In the genomic region with DNA sequence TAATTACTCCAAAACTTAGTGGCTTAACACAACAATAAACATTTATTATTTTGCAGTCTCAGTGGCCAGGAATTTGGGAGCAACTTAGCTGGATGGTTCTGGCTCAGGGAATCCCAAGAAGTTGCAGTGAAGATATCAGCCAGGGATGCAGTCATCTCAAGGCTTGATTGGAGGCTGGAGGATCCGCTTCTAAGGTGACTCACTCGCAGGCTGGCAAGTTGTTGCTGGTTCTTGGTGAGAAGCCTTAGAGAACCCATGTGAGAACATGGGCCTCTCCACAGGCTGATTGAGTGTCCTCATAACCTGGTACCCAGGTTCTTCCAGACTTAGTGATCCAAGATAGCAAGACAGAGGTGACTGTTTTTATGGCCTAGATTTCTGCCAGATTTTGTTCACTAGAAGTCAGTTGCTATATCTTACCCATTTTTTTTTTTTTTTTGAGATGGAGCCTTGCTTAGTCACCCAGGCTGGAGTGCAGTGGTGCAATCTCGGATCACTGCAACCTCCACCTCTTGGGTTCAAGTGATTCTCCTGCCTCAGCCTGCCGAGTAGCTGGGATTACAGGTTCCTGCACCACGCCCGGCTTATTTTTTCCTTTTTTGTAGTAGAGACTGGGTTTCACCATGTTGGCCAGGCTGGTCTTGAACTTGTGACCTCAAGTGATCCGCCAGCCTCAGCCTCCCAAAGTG, we compare ENCODE assay signal across 25 cellular contexts. TPM values are rescaled to one million over a fixed set of nuclear protein-coding genes. Genes with fewer than 3 reads are reported as not detected.
DNase-seq lines count a peak whose midpoint lies in the region; ATAC-seq and TF ChIP-seq lines count a peak whose summit lies in the region.
"Had no signal": no experiment of that assay in that cellular context is flagged by ENCODE, and none has a peak within 500 bp of the region (broad histone marks: within the 10 kb centered on the region; RNA-seq: fewer than 3 reads in every experiment).

No MANE protein-coding gene starts in this region.

- H2AK5ac ChIP-seq in H9 (ENCODE audit: insufficient read length, low read length), result no peak overlapping the region

- H3K27ac ChIP-seq in adrenal gland (no peak overlapping the region), H9 (ENCODE audit: insufficient read length, low read depth, low read length) (no peak overlapping the region), esophagus squamous epithelium (no peak overlapping the region)
- H3K27ac ChIP-seq: gastrocnemius medialis, psoas muscle had no signal

- H3K36me3 Mint-ChIP-seq in H9 (ENCODE audit: insufficient read depth in 1 of 3, low read depth in 3 of 3), result peaks cover 4 to 27% (median 12%) of the 10 kb centered on the region in 3 experiments; a peak in 5 of 7 replicates

- no peaks in the 10 kb centered on the region for H3K79me1 ChIP-seq in H9 (ENCODE audit: insufficient read depth, low read depth, low read length, poor library complexity, severe bottlenecking)

- H3K9me3 ChIP-seq in adrenal gland (replicated peaks in 1 of 3) (no peaks in the 10 kb centered on the region), H9 (ENCODE audit: control insufficient read depth, low read depth, low read length) (no peaks in the 10 kb centered on the region), esophagus squamous epithelium (no peaks in the 10 kb centered on the region)
- H3K9me3 ChIP-seq: gastrocnemius medialis, psoas muscle had no signal

- H3K4ac ChIP-seq in H9 (ENCODE audit: low read depth, low read length), result no peak overlapping the region

- no peak overlapping the region for H3K4me2 ChIP-seq in H9 (ENCODE audit: insufficient read depth, insufficient read length, low read length)

- H2BK12ac ChIP-seq in H9 (ENCODE audit: insufficient read length, low read depth, low read length), result no peak overlapping the region

- H3K27me3 ChIP-seq in adrenal gland, result no peaks in the 10 kb centered on the region
- H3K27me3 ChIP-seq in H9 (ENCODE audit: insufficient read depth, low read length), result no peaks in the 10 kb centered on the region
- no peaks in the 10 kb centered on the region for H3K27me3 ChIP-seq in esophagus squamous epithelium
- H3K27me3 ChIP-seq: gastrocnemius medialis had no signal

- H3K27me3 Mint-ChIP-seq in H9 (ENCODE audit: low read depth), result no peaks in the 10 kb centered on the region
- H3K27me3 Mint-ChIP-seq: brain; CD4-positive, CD25-positive, alpha-beta regulatory T cell; natural killer cell treated with Interleukin-12 subunit alpha and Interleukin-12 subunit beta and Interleukin-15 and Interleukin-18, amount 100 ng/mL, for 72 hours had no signal

- no peak overlapping the region for H3K23ac ChIP-seq in H9 (ENCODE audit: insufficient read length, low read depth, low read length)

- 83 to 90% (median 86%) methylated on average over 7 of the region's 7 CpGs for WGBS in adrenal gland, 4 donors
- WGBS in H9 (ENCODE audit: extremely low coverage, insufficient read length, low lambda C conversion rate), result no CpG with 5 or more reads among the region's 7 CpGs
- 55 to 59% methylated on average over 7 of the region's 7 CpGs for WGBS in esophagus squamous epithelium, 2 donors

- H3K14ac ChIP-seq in H9 (ENCODE audit: insufficient read depth, low read length), result no peak overlapping the region

- H3K23me2 ChIP-seq in H9 (ENCODE audit: insufficient read length, low read depth, low read length, poor library complexity, severe bottlenecking), result no peaks in the 10 kb centered on the region

- H3K56ac ChIP-seq in H9 (ENCODE audit: insufficient read length, low read depth, low read length), result no peak overlapping the region

- H3K36me3 ChIP-seq in adrenal gland (replicated peaks in 1 of 2), result peaks cover 0 to 8% of the 10 kb centered on the region in 2 donors
- H3K36me3 ChIP-seq in esophagus squamous epithelium, result peaks cover 0 to 47% (median 0%) of the 10 kb centered on the region in 3 donors

- H2AFZ ChIP-seq in H9 (ENCODE audit: low read length), result no peak overlapping the region

- TF ChIP-seq CTCF in adrenal gland (IDR thresholded peaks at IDR 0.05), result no peak
- TF ChIP-seq CTCF in fibroblast of pulmonary artery (IDR thresholded peaks at IDR 0.05; ENCODE audit: low read length, missing control alignments), result no peak
- TF ChIP-seq CTCF in H9 (conservative IDR thresholded peaks at IDR 0.05), result no peak
- TF ChIP-seq CTCF in esophagus squamous epithelium (IDR thresholded peaks at IDR 0.05), result no peak

- H4K91ac ChIP-seq in H9 (ENCODE audit: insufficient read length, low read depth, low read length), result no peak overlapping the region

- H3K4me1 ChIP-seq in adrenal gland (replicated peaks in 1 of 2) (peaks cover 0 to 22% of the 10 kb centered on the region in 2 donors), H9 (ENCODE audit: insufficient read depth, low read length) (no peaks in the 10 kb centered on the region), esophagus squamous epithelium (peaks cover 0 to 23% (median 0%) of the 10 kb centered on the region in 3 donors)

- ATAC-seq in GM21423 (IDR thresholded peaks at IDR 0.05; ENCODE audit: unreplicated experiment), result no peak
- ATAC-seq: activated CD4-positive, CD25-positive, alpha-beta regulatory T cell treated with anti-CD3 and anti-CD28 coated beads, Interleukin-2, amount 50 U/mL, for 24 hours; gastrocnemius medialis; natural killer cell treated with Interleukin-12 subunit alpha and Interleukin-12 subunit beta and Interleukin-15 and Interleukin-18, amount 100 ng/mL, for 72 hours; psoas muscle had no signal

- no peak overlapping the region for H3T11ph ChIP-seq in H9 (ENCODE audit: low read length)

- no peak overlapping the region for H3K9ac ChIP-seq in H9 (ENCODE audit: extremely low read depth, insufficient read length, low read length)

- H3K27ac Mint-ChIP-seq in H9, result no peak overlapping the region
- H3K27ac Mint-ChIP-seq: natural killer cell treated with Interleukin-12 subunit alpha and Interleukin-12 subunit beta and Interleukin-15 and Interleukin-18, amount 100 ng/mL, for 72 hours; T-helper 2 cell treated with Interferon-gamma antibody and Interleukin-4, amounts not matched to agents 5 μg/mL and 100 μg/mL, for 36 hours had no signal

- DNase-seq in A172 (ENCODE audit: low spot score) (peak; percentile 11), HS-27A (ENCODE audit: low read depth) (peak; percentile 20), adrenal gland (peak in 5 of 7 donors; percentile 30 to 59 (median 49)), fibroblast of pulmonary artery (ENCODE audit: low read depth) (peak; percentile 53), H9 (no peak), esophagus squamous epithelium (lab: John Stamatoyannopoulos, UW) (no peak)
- DNase-seq in activated naive CD4-positive, alpha-beta T cell (lab: John Stamatoyannopoulos, UW), result no peak
- DNase-seq: 8988T; activated gamma-delta T cell treated with Interleukin-2 at 50 U/mL for 16 hours; CD4-positive, CD25-positive, alpha-beta regulatory T cell; DMS79; gastrocnemius medialis; Karpas-422; NCI-H1436 treated with DMSO at 0.1 percent for 48 hours; NCI-H2227 treated with DMSO at 0.1 percent for 48 hours; psoas muscle; SHP77 treated with DMSO at 0.1 percent for 48 hours; stimulated activated CD4-positive, alpha-beta T cell treated with anti-CD3 and anti-CD28 coated beads, Interleukin-12 subunit alpha, Interleukin-12 subunit beta, amount 100 ng/mL, for 4 hours; stimulated activated naive CD4-positive, alpha-beta T cell treated with Interleukin-2 at 50 U/mL for 16 hours had no signal

- no peak overlapping the region for H2BK15ac ChIP-seq in H9 (ENCODE audit: low read depth, low read length)

- no peak overlapping the region for H4K8ac ChIP-seq in H9 (replicated peaks; ENCODE audit: insufficient read length, low read depth, low read length)

- H2BK20ac ChIP-seq in H9 (ENCODE audit: low read depth, low read length, poor library complexity, severe bottlenecking), result no peak overlapping the region

- no peak overlapping the region for H2BK120ac ChIP-seq in H9 (ENCODE audit: low read depth, low read length, poor library complexity, severe bottlenecking)

- TF ChIP-seq POLR2A in adrenal gland (IDR thresholded peaks at IDR 0.05), result no peak
- TF ChIP-seq POLR2A in esophagus squamous epithelium (IDR thresholded peaks at IDR 0.05), result no peak

- no peaks in the 10 kb centered on the region for H3K79me2 ChIP-seq in H9 (ENCODE audit: insufficient read depth, low read length)

- no peak overlapping the region for H3K4me3 Mint-ChIP-seq in H9
- H3K4me3 Mint-ChIP-seq: brain; CD4-positive, CD25-positive, alpha-beta regulatory T cell; natural killer cell treated with Interleukin-12 subunit alpha and Interleukin-12 subunit beta and Interleukin-15 and Interleukin-18, amount 100 ng/mL, for 72 hours; T-helper 2 cell treated with Interferon-gamma antibody and Interleukin-4, amounts not matched to agents 5 μg/mL and 100 μg/mL, for 36 hours had no signal

- intact Hi-C loops in adrenal gland (cut with DNase I), result no loop called here
- intact Hi-C loops in esophagus squamous epithelium (cut with DNase I), result no loop called here

- H4K5ac ChIP-seq in H9 (ENCODE audit: insufficient read length, low read depth, low read length), result no peak overlapping the region

- H4K20me1 ChIP-seq in H9 (ENCODE audit: control insufficient read depth, insufficient read depth, insufficient read length), result no peaks in the 10 kb centered on the region

- H3K4me1 Mint-ChIP-seq in H9, result peaks cover 0 to 5% of the 10 kb centered on the region in 2 experiments; a peak in 2 of 4 replicates

- H3K9me3 Mint-ChIP-seq in H9, result no peaks in the 10 kb centered on the region
- H3K9me3 Mint-ChIP-seq: natural killer cell treated with Interleukin-12 subunit alpha and Interleukin-12 subunit beta and Interleukin-15 and Interleukin-18, amount 100 ng/mL, for 72 hours; T-helper 2 cell treated with Interferon-gamma antibody and Interleukin-4, amounts not matched to agents 5 μg/mL and 100 μg/mL, for 36 hours had no signal

- H3K4me3 ChIP-seq in adrenal gland, result no peak overlapping the region
- no peak overlapping the region for H3K4me3 ChIP-seq in fibroblast of pulmonary artery (replicated peaks; ENCODE audit: low read depth, low read length)
- H3K4me3 ChIP-seq in esophagus squamous epithelium, result no peak overlapping the region
- H3K4me3 ChIP-seq: gastrocnemius medialis, lung, psoas muscle had no signal

- H2BK5ac ChIP-seq in H9 (ENCODE audit: insufficient read length, low read length), result no peak overlapping the region

- no peak overlapping the region for H3K18ac ChIP-seq in H9 (ENCODE audit: insufficient read length, low read depth, low read length)

RNA-seq across cellular contexts. Expression of a gene that starts 32.5 kb away (rescaled TPM):
- total RNA-seq in A172 (2014; rRNA removed; shearing (Covaris generic)), result 4.1 and 5.1 TPM in 2 replicates
- 10 to 100 TPM in 5 of 8 donors, 1 to 10 TPM in 3; 5.2 to 27.6 (median 11.7) TPM for total RNA-seq in adrenal gland
- polyA plus RNA-seq in adrenal gland, result 10 to 100 TPM in 1 of 3 donors, 1 to 10 TPM in 2; 4.3 to 23.2 (median 6.4) TPM
- total RNA-seq in H9 (2021), result 11.4 and 12.9 TPM in 2 replicates
- 1 to 10 TPM; 2.4 to 9.0 (median 5.3) TPM for total RNA-seq in esophagus squamous epithelium

RNA-seq across cellular contexts. Expression of a gene that starts 49.6 kb away (rescaled TPM):
- 15.8 and 15.9 TPM in 2 replicates for total RNA-seq in A172 (2014; rRNA removed; shearing (Covaris generic))
- 100 to 1,000 TPM in 1 of 8 donors, 10 to 100 TPM in 7; 40.2 to 116 (median 74.2) TPM for total RNA-seq in adrenal gland
- polyA plus RNA-seq in adrenal gland, result 10 to 100 TPM; 31.7 to 49.1 (median 47.0) TPM
- total RNA-seq in H9 (2021), result 25.8 and 29.8 TPM in 2 replicates
- total RNA-seq in esophagus squamous epithelium, result 10 to 100 TPM; 22.5 to 78.6 (median 39.8) TPM

Comparison
In these comparisons a context has a peak if more than half of its experiments do, and no peak if none do; other contexts are left out.
1. DNase-seq: peak in A172 (single experiment), HS-27A (single experiment), adrenal gland (5 of 7) and fibroblast of pulmonary artery (single experiment); none in H9 (single experiment), activated naive CD4-positive, alpha-beta T cell (0 of 4) and esophagus squamous epithelium (single experiment).